Comparison of ENCODE assay signal across 32 cellular contexts in the genomic region with DNA sequence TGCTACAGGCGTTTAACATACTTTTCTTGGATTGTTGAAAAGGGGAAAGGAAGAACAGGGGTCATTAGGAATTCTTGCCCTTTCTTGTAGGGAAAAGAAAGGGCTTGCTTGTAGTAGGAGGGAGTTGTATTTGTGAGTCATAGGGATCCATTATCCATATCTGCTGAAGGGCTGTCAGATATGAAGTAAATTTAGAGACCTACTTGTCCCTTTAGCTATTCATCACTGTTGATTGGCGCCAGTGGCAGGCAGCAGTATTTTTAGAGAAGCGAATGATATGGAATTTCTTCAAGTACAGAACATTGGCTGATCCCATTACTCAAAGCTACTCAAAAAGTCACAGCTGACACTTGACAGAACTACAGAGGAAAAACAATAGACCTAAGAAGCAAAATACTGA.
"Had no signal": no experiment of that assay in that cellular context is flagged by ENCODE, and none has a peak within 500 bp of the region (broad histone marks: within the 10 kb centered on the region; RNA-seq: fewer than 3 reads in every experiment).

No MANE protein-coding gene starts in this region.

- ATAC-seq: activated naive CD8-positive, alpha-beta T cell treated with anti-CD3 and anti-CD28 coated beads, Interleukin-2, amount 50 U/mL, for 24 hours; activated T-cell treated with anti-CD3 and anti-CD28 coated beads, Interleukin-2, amount 50 U/mL, for 4 hours; activated T-helper 17 cell treated with anti-CD3 and anti-CD28 coated beads, Interleukin-2, amount 50 U/mL, for 72 hours; gastroesophageal sphincter; left lobe of liver; natural killer cell treated with Interleukin-12 subunit alpha and Interleukin-12 subunit beta and Interleukin-15 and Interleukin-18, amount 100 ng/mL, for 72 hours; stimulated activated memory B cell treated with anti-CD40 and anti-IgM and Interleukin-4, amounts not matched to agents 10 μg/mL and 1 μg/mL and 100 μg/mL, for 72 hours; stimulated activated naive CD8-positive, alpha-beta T cell treated with anti-CD3 and anti-CD28 coated beads, Interleukin-15, amount 100 ng/mL, for 72 hours had no signal

- H3K27me3 Mint-ChIP-seq: activated naive CD4-positive, alpha-beta T cell treated with anti-CD3 and anti-CD28 coated beads, Interleukin-2, amount 50 U/mL, for 24 hours; activated naive CD8-positive, alpha-beta T cell treated with anti-CD3 and anti-CD28 coated beads, Interleukin-2, amount 50 U/mL, for 24 hours; activated T-helper 17 cell treated with anti-CD3 and anti-CD28 coated beads, Interleukin-2, amount 50 U/mL, for 72 hours; stimulated activated memory B cell treated with anti-CD40 and anti-IgM and Interleukin-4, amounts not matched to agents 10 μg/mL and 1 μg/mL and 100 μg/mL, for 72 hours; stimulated activated naive CD8-positive, alpha-beta T cell treated with anti-CD3 and anti-CD28 coated beads, Interleukin-15, amount 100 ng/mL, for 72 hours had no signal

- H3K36me3 ChIP-seq: colonic mucosa, gastroesophageal sphincter, neutrophil, sigmoid colon, vagina had no signal

- DNase-seq: activated CD4-positive, alpha-beta memory T cell treated with anti-CD3 and anti-CD28 coated beads, Interleukin-2, amount 10 ng/mL, durations not matched to agents 7 days and 5 days; activated CD4-positive, alpha-beta T cell treated with anti-CD3 and anti-CD28 coated beads, Interleukin-2, amount 10 ng/mL, durations not matched to agents 24 days and 14 days; activated CD4-positive, CD25-positive, alpha-beta regulatory T cell treated with anti-CD3 and anti-CD28 coated beads, Interleukin-2, amount 50 U/mL, for 72 hours; activated CD8-positive, alpha-beta memory T cell treated with anti-CD3 and anti-CD28 coated beads, Interleukin-2, amount 50 U/mL, for 48 hours; activated naive CD8-positive, alpha-beta T cell treated with anti-CD3 and anti-CD28 coated beads, Interleukin-2, amount 50 U/mL, for 24 hours; activated T-cell treated with anti-CD3 and anti-CD28 coated beads, Interleukin-2, amount 50 U/mL, for 4 hours; amygdala; cerebellar nuclear complex; colonic mucosa; dorsolateral prefrontal cortex; effector memory CD4-positive, alpha-beta T cell; erythroblast; hypothalamus; mesendoderm; sigmoid colon; stimulated activated CD4-positive, alpha-beta T cell treated with anti-CD3 and anti-CD28 coated beads, Interleukin-1b, Interleukin-23, amount 100 ng/mL, for 48 hours; stimulated activated CD4-positive, alpha-beta T cell treated with anti-CD3 and anti-CD28 coated beads, Interleukin-4, amount 100 ng/mL, for 4 hours; stimulated activated CD8-positive, alpha-beta memory T cell treated with anti-CD3 and anti-CD28 coated beads, Interleukin-4, amount 100 ng/mL, for 48 hours; stimulated activated naive CD8-positive, alpha-beta T cell treated with anti-CD3 and anti-CD28 coated beads, Interleukin-15, amount 100 ng/mL, for 72 hours; substantia nigra had no signal

- H3K9me3 Mint-ChIP-seq: activated CD4-positive, alpha-beta memory T cell treated with anti-CD3 and anti-CD28 coated beads, Interleukin-2, amount 10 ng/mL, durations not matched to agents 7 days and 5 days; activated CD4-positive, alpha-beta T cell treated with anti-CD3 and anti-CD28 coated beads, Interleukin-2, amount 10 ng/mL, durations not matched to agents 24 days and 14 days; activated naive CD4-positive, alpha-beta T cell treated with anti-CD3 and anti-CD28 coated beads, Interleukin-2, amount 50 U/mL, for 24 hours; activated naive CD8-positive, alpha-beta T cell treated with anti-CD3 and anti-CD28 coated beads, Interleukin-2, amount 50 U/mL, for 24 hours; activated T-cell treated with anti-CD3 and anti-CD28 coated beads, Interleukin-2, amount 50 U/mL, for 4 hours; activated T-helper 17 cell treated with anti-CD3 and anti-CD28 coated beads, Interleukin-2, amount 50 U/mL, for 72 hours; natural killer cell treated with Interleukin-12 subunit alpha and Interleukin-12 subunit beta and Interleukin-15 and Interleukin-18, amount 100 ng/mL, for 72 hours; stimulated activated memory B cell treated with anti-CD40 and anti-IgM and Interleukin-4, amounts not matched to agents 10 μg/mL and 1 μg/mL and 100 μg/mL, for 72 hours; stimulated activated naive CD8-positive, alpha-beta T cell treated with anti-CD3 and anti-CD28 coated beads, Interleukin-15, amount 100 ng/mL, for 72 hours; T-helper 1 cell treated with Interleukin-12 subunit alpha and Interleukin-12 subunit beta and Interleukin-4 antibody, amounts not matched to agents 30 μg/mL and 1 μg/mL, for 36 hours; type B pancreatic cell had no signal

- H3K27me3 ChIP-seq: colonic mucosa, gastroesophageal sphincter, neutrophil, sigmoid colon, vagina had no signal

- H3K36me3 Mint-ChIP-seq: activated naive CD4-positive, alpha-beta T cell treated with anti-CD3 and anti-CD28 coated beads, Interleukin-2, amount 50 U/mL, for 24 hours; natural killer cell treated with Interleukin-12 subunit alpha and Interleukin-12 subunit beta and Interleukin-15 and Interleukin-18, amount 100 ng/mL, for 72 hours; stimulated activated memory B cell treated with anti-CD40 and anti-IgM and Interleukin-4, amounts not matched to agents 10 μg/mL and 1 μg/mL and 100 μg/mL, for 72 hours; type B pancreatic cell had no signal

- H3K4me2 ChIP-seq: smooth muscle cell had no signal

- H3K27ac Mint-ChIP-seq: activated CD4-positive, alpha-beta memory T cell treated with anti-CD3 and anti-CD28 coated beads, Interleukin-2, amount 10 ng/mL, durations not matched to agents 7 days and 5 days; activated CD4-positive, alpha-beta T cell treated with anti-CD3 and anti-CD28 coated beads, Interleukin-2, amount 10 ng/mL, durations not matched to agents 24 days and 14 days; activated naive CD4-positive, alpha-beta T cell treated with anti-CD3 and anti-CD28 coated beads, Interleukin-2, amount 50 U/mL, for 24 hours; activated naive CD8-positive, alpha-beta T cell treated with anti-CD3 and anti-CD28 coated beads, Interleukin-2, amount 50 U/mL, for 24 hours; activated T-helper 17 cell treated with anti-CD3 and anti-CD28 coated beads, Interleukin-2, amount 50 U/mL, for 72 hours; stimulated activated memory B cell treated with anti-CD40 and anti-IgM and Interleukin-4, amounts not matched to agents 10 μg/mL and 1 μg/mL and 100 μg/mL, for 72 hours; stimulated activated naive CD8-positive, alpha-beta T cell treated with anti-CD3 and anti-CD28 coated beads, Interleukin-15, amount 100 ng/mL, for 72 hours; T-helper 1 cell treated with Interleukin-12 subunit alpha and Interleukin-12 subunit beta and Interleukin-4 antibody, amounts not matched to agents 30 μg/mL and 1 μg/mL, for 36 hours; type B pancreatic cell had no signal

- H3K27ac ChIP-seq: colonic mucosa, dorsolateral prefrontal cortex, gastroesophageal sphincter, neutrophil, sigmoid colon, vagina had no signal

- H3K4me3 ChIP-seq: colonic mucosa, dorsolateral prefrontal cortex, gastroesophageal sphincter, lung, sigmoid colon, smooth muscle cell, vagina had no signal

- H3K4me3 Mint-ChIP-seq: activated CD4-positive, alpha-beta memory T cell treated with anti-CD3 and anti-CD28 coated beads, Interleukin-2, amount 10 ng/mL, durations not matched to agents 7 days and 5 days; activated CD4-positive, alpha-beta T cell treated with anti-CD3 and anti-CD28 coated beads, Interleukin-2, amount 10 ng/mL, durations not matched to agents 24 days and 14 days; activated naive CD4-positive, alpha-beta T cell treated with anti-CD3 and anti-CD28 coated beads, Interleukin-2, amount 50 U/mL, for 24 hours; activated naive CD8-positive, alpha-beta T cell treated with anti-CD3 and anti-CD28 coated beads, Interleukin-2, amount 50 U/mL, for 24 hours; activated T-cell treated with anti-CD3 and anti-CD28 coated beads, Interleukin-2, amount 50 U/mL, for 4 hours; activated T-helper 17 cell treated with anti-CD3 and anti-CD28 coated beads, Interleukin-2, amount 50 U/mL, for 72 hours; natural killer cell treated with Interleukin-12 subunit alpha and Interleukin-12 subunit beta and Interleukin-15 and Interleukin-18, amount 100 ng/mL, for 72 hours; stimulated activated memory B cell treated with anti-CD40 and anti-IgM and Interleukin-4, amounts not matched to agents 10 μg/mL and 1 μg/mL and 100 μg/mL, for 72 hours; stimulated activated naive CD8-positive, alpha-beta T cell treated with anti-CD3 and anti-CD28 coated beads, Interleukin-15, amount 100 ng/mL, for 72 hours; T-helper 1 cell treated with Interleukin-12 subunit alpha and Interleukin-12 subunit beta and Interleukin-4 antibody, amounts not matched to agents 30 μg/mL and 1 μg/mL, for 36 hours; type B pancreatic cell had no signal

- H3K9me3 ChIP-seq: colonic mucosa, gastroesophageal sphincter, neutrophil, sigmoid colon, vagina had no signal
